8 cellular contexts compared by ENCODE assay signal in genomic region chr15:62060116-62060895, GRCh38. TPM values are rescaled to one million over a fixed set of nuclear protein-coding genes. Genes with fewer than 3 reads are reported as not detected.
A peak's percentile ranks its signal among the peaks of the same experiment; 100 is the strongest.
DNase-seq lines count a peak whose midpoint lies in the region; ATAC-seq and TF ChIP-seq lines count a peak whose summit lies in the region.

A gene with protein sequence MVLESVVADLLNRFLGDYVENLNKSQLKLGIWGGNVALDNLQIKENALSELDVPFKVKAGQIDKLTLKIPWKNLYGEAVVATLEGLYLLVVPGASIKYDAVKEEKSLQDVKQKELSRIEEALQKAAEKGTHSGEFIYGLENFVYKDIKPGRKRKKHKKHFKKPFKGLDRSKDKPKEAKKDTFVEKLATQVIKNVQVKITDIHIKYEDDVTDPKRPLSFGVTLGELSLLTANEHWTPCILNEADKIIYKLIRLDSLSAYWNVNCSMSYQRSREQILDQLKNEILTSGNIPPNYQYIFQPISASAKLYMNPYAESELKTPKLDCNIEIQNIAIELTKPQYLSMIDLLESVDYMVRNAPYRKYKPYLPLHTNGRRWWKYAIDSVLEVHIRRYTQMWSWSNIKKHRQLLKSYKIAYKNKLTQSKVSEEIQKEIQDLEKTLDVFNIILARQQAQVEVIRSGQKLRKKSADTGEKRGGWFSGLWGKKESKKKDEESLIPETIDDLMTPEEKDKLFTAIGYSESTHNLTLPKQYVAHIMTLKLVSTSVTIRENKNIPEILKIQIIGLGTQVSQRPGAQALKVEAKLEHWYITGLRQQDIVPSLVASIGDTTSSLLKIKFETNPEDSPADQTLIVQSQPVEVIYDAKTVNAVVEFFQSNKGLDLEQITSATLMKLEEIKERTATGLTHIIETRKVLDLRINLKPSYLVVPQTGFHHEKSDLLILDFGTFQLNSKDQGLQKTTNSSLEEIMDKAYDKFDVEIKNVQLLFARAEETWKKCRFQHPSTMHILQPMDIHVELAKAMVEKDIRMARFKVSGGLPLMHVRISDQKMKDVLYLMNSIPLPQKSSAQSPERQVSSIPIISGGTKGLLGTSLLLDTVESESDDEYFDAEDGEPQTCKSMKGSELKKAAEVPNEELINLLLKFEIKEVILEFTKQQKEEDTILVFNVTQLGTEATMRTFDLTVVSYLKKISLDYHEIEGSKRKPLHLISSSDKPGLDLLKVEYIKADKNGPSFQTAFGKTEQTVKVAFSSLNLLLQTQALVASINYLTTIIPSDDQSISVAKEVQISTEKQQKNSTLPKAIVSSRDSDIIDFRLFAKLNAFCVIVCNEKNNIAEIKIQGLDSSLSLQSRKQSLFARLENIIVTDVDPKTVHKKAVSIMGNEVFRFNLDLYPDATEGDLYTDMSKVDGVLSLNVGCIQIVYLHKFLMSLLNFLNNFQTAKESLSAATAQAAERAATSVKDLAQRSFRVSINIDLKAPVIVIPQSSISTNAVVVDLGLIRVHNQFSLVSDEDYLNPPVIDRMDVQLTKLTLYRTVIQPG (N-terminal part only) (minus strand): TSS chr15:62060447. CDS start chr15:62060374, 73 bp downstream.

- DNase-seq in NCI-H1417 (lab: John Stamatoyannopoulos, UW) (peak; percentile 88 to 98 (median 97)), T follicular helper cell (ENCODE audit: low read depth) (peak; percentile 84), heart left ventricle (peak; percentile 93 to 96 (median 94)), posterior vena cava (ENCODE audit: low spot score) (peak; percentile 98), upper lobe of right lung (peak; percentile 96)

- ATAC-seq in HG02763 (IDR thresholded peaks at IDR 0.05; ENCODE audit: unreplicated experiment) = peak; percentile 86
- ATAC-seq in heart left ventricle = peak; percentile 99
- ATAC-seq in upper lobe of right lung = peak; percentile 98

- 0 to 1% (median 0%) methylated on average over 64 to 73 of the region's 73 CpGs for WGBS in adipose tissue, 3 donors
- 0 to 1% (median 1%) methylated on average over 29 to 73 of the region's 73 CpGs for WGBS in heart left ventricle, 4 donors

- H3K9me3 ChIP-seq in heart left ventricle = no peaks in the 10 kb centered on the region
- no peaks in the 10 kb centered on the region for H3K9me3 ChIP-seq in upper lobe of right lung

- peak; percentile 85 for TF ChIP-seq CTCF in GM12875 (IDR thresholded peaks at IDR 0.05; ENCODE audit: borderline replicate concordance, insufficient read depth, low read depth, low read length)
- TF ChIP-seq CTCF in heart left ventricle (IDR thresholded peaks at IDR 0.05) = peak; percentile 48 to 94 (median 76)
- TF ChIP-seq CTCF in upper lobe of right lung (IDR thresholded peaks at IDR 0.05) = peak; percentile 82

- peak in 1 of 2 donors; percentile 83 for TF ChIP-seq POLR2A in heart left ventricle (IDR thresholded peaks at IDR 0.05)

- H3K4me1 ChIP-seq in heart left ventricle (peaks cover 0 to 41% (median 14%) of the 10 kb centered on the region in 12 donors), upper lobe of right lung (peaks cover 23% of the 10 kb centered on the region)

- peak within 1 kb of the TSS; percentile 12 for H3K27ac ChIP-seq in adipose tissue (ENCODE audit: low read depth, low read length)
- peak within 1 kb of the TSS; percentile 62 to 99 (median 88) for H3K27ac ChIP-seq in heart left ventricle
- H3K27ac ChIP-seq in upper lobe of right lung = peak within 1 kb of the TSS; percentile 97

- intact Hi-C loops in heart left ventricle (cut with DNase I) (loop anchor here in 2 of 10 donors (10.0 kb wide), 2 partner anchors 86 to 244 kb away; no protein-coding TSS in a partner anchor), posterior vena cava (cut with DNase I) (no loop called here), upper lobe of right lung (cut with DNase I) (no loop called here)

- H3K4me3 ChIP-seq in GM12875 (ENCODE audit: low read depth, low read length) (peak within 1 kb of the TSS; percentile 69), heart left ventricle (peak within 1 kb of the TSS; percentile 62 to 99 (median 92)), upper lobe of right lung (peak within 1 kb of the TSS; percentile 98)

- no peaks in the 10 kb centered on the region for H3K27me3 ChIP-seq in heart left ventricle
- no peaks in the 10 kb centered on the region for H3K27me3 ChIP-seq in upper lobe of right lung

- H3K36me3 ChIP-seq in heart left ventricle = no peaks in the 10 kb centered on the region
- H3K36me3 ChIP-seq in upper lobe of right lung = no peaks in the 10 kb centered on the region

RNA-seq across cellular contexts. Expression of the gene that starts here (rescaled TPM):
- polyA plus RNA-seq in adipose tissue (10 to 100 TPM in 2 of 3 donors, 1 to 10 TPM in 1; 8.1 to 11.0 (median 11.0) TPM), heart left ventricle (10 to 100 TPM in 1 of 2 donors, 1 to 10 TPM in 1; 9.8 to 12.3 TPM)
- total RNA-seq in heart left ventricle (10 to 100 TPM; 29.7 to 70.1 (median 39.4) TPM), posterior vena cava (10 to 100 TPM; 89.2 to 93.0 TPM), upper lobe of right lung (87.1 TPM)

Comparison
In these comparisons a context has a peak if more than half of its experiments do, and no peak if none do; other contexts are left out.
1. Peak in every context shown above with its lines: DNase-seq, ATAC-seq, H3K4me3 ChIP-seq and H3K27ac ChIP-seq.
2. H3K27ac ChIP-seq: peak in every context shown above with its lines; median percentile 97 in upper lobe of right lung; 88 in heart left ventricle; 12 in adipose tissue.